ENCODE assay signal across 18 cellular contexts in genomic region chr11:134657631-134658030, GRCh38.
DNase-seq lines count a peak whose midpoint lies in the region; ATAC-seq and TF ChIP-seq lines count a peak whose summit lies in the region.
"Had no signal": no experiment of that assay in that cellular context is flagged by ENCODE, and none has a peak within 500 bp of the region (broad histone marks: within the 10 kb centered on the region; RNA-seq: fewer than 3 reads in every experiment).

No MANE protein-coding gene starts in this region.

- H3K36me3 ChIP-seq in lung (ENCODE audit: control insufficient read depth in 2 of 2, insufficient read depth in 2 of 2, low read length in 2 of 2), result no peaks in the 10 kb centered on the region
- H3K36me3 ChIP-seq in sigmoid colon, result no peaks in the 10 kb centered on the region
- H3K36me3 ChIP-seq in endodermal cell (ENCODE audit: control insufficient read depth, insufficient read depth, low read length), result no peaks in the 10 kb centered on the region
- H3K36me3 ChIP-seq in left ventricle myocardium inferior, result no peaks in the 10 kb centered on the region
- H3K36me3 ChIP-seq: BE2C, HAP-1 had no signal

- no peaks in the 10 kb centered on the region for H3K36me3 Mint-ChIP-seq in endodermal cell (ENCODE audit: low read depth)

- TF ChIP-seq EP300 in sigmoid colon (IDR thresholded peaks at IDR 0.05), result no peak

- H3K27me3 ChIP-seq in lung (ENCODE audit: control insufficient read depth, insufficient read depth) (peaks cover 3% of the 10 kb centered on the region), sigmoid colon (peaks cover 0 to 15% (median 0%) of the 10 kb centered on the region in 3 donors), endodermal cell (ENCODE audit: control insufficient read depth, insufficient read depth, low read length, poor library complexity, severe bottlenecking) (no peaks in the 10 kb centered on the region), left ventricle myocardium inferior (ENCODE audit: low read depth) (peaks cover 62% of the 10 kb centered on the region)
- H3K27me3 ChIP-seq: BE2C had no signal

- H3K9me3 ChIP-seq in lung (ENCODE audit: control insufficient read depth in 2 of 2, insufficient read depth in 1 of 2, low read length in 1 of 2) (peaks cover 0 to 2% of the 10 kb centered on the region in 2 donors), sigmoid colon (no peaks in the 10 kb centered on the region), endodermal cell (ENCODE audit: control insufficient read depth, low read length) (peaks cover 21% of the 10 kb centered on the region), left ventricle myocardium inferior (replicated peaks) (no peaks in the 10 kb centered on the region)
- H3K9me3 ChIP-seq: BE2C, HAP-1 had no signal

- no peak overlapping the region for H3K9ac ChIP-seq in endodermal cell (ENCODE audit: extremely low read depth, low read length, poor library complexity, severe bottlenecking)

- no peak overlapping the region for H3K27ac Mint-ChIP-seq in endodermal cell
- H3K27ac Mint-ChIP-seq: CD4-positive, alpha-beta T cell had no signal

- H3K27ac ChIP-seq in lung (ENCODE audit: low read depth in 1 of 2, low read length in 1 of 2), result no peak overlapping the region
- H3K27ac ChIP-seq in sigmoid colon, result no peak overlapping the region
- H3K27ac ChIP-seq in endodermal cell (ENCODE audit: low read depth, low read length), result no peak overlapping the region
- H3K27ac ChIP-seq in left ventricle myocardium inferior (replicated peaks), result no peak overlapping the region
- H3K27ac ChIP-seq: HL-60 had no signal

- WGBS in lung, 2 donors, result 77 to 82% methylated on average over 6 of the region's 6 CpGs
- 53 to 74% methylated on average over 6 of the region's 6 CpGs for WGBS in sigmoid colon, 2 donors
- 94 to 100% methylated on average over 1 to 2 of the region's 6 CpGs for WGBS in endodermal cell (ENCODE audit: insufficient coverage in 1 of 2, insufficient read length in 1 of 2), 2 experiments

- H3K27me3 Mint-ChIP-seq in endodermal cell (ENCODE audit: insufficient read depth), result peaks cover 10% of the 10 kb centered on the region

- peak; percentile 32 for DNase-seq in activated CD8-positive, alpha-beta memory T cell treated with anti-CD3 and anti-CD28 coated beads for 24 hours
- no peak for DNase-seq in activated CD8-positive, alpha-beta memory T cell treated with anti-CD3 and anti-CD28 coated beads, Interleukin-2, amount 50 U/mL, for 4 hours
- peak; percentile 13 for DNase-seq in activated CD8-positive, alpha-beta memory T cell treated with anti-CD3 and anti-CD28 coated beads, Interleukin-2, amount 50 U/mL, for 48 hours
- DNase-seq in lung (ENCODE audit: low spot score), result peak; percentile 16
- DNase-seq in sigmoid colon, result peak; percentile 27
- no peak for DNase-seq in endodermal cell
- DNase-seq in NCI-H1417 treated with DMSO at 0.1 percent for 48 hours (lab: John Stamatoyannopoulos, UW), result no peak
- DNase-seq in left ventricle myocardium inferior, result no peak
- DNase-seq: 8988T; BE2C; CD4-positive, alpha-beta T cell; NCI-H1930; NCI-H2171; NCI-H446 treated with DMSO at 0.1 percent for 48 hours; NCI-H748 treated with DMSO at 0.1 percent for 48 hours; OCI-M1 had no signal

- peaks cover 19% of the 10 kb centered on the region for H3K9me3 Mint-ChIP-seq in endodermal cell
- H3K9me3 Mint-ChIP-seq: CD4-positive, alpha-beta T cell had no signal

- ATAC-seq in lung (ENCODE audit: insufficient read depth, low FRiP score), result no peak

- H3K4me3 ChIP-seq in lung, result no peak overlapping the region
- H3K4me3 ChIP-seq in sigmoid colon, result no peak overlapping the region
- no peak overlapping the region for H3K4me3 ChIP-seq in endodermal cell (ENCODE audit: low read length)
- H3K4me3 ChIP-seq in left ventricle myocardium inferior, result no peak overlapping the region
- H3K4me3 ChIP-seq: HAP-1 had no signal

- no peak overlapping the region for H3K4me3 Mint-ChIP-seq in endodermal cell
- H3K4me3 Mint-ChIP-seq: CD4-positive, alpha-beta T cell had no signal

- TF ChIP-seq POLR2A in sigmoid colon (IDR thresholded peaks at IDR 0.05), result no peak

- intact Hi-C loops in sigmoid colon (cut with DNase I), result no loop called here
- intact Hi-C loops in left ventricle myocardium inferior (cut with micrococcal nuclease), result no loop called here

- no peak for TF ChIP-seq CTCF in lung (IDR thresholded peaks at IDR 0.05; ENCODE audit: control extremely low read depth, extremely low read depth)
- TF ChIP-seq CTCF in sigmoid colon (IDR thresholded peaks at IDR 0.05), result no peak
- no peak for TF ChIP-seq CTCF in endodermal cell (conservative IDR thresholded peaks at IDR 0.05)
- no peak for TF ChIP-seq CTCF in left ventricle myocardium inferior (IDR thresholded peaks at IDR 0.05; ENCODE audit: borderline replicate concordance)

- no peaks in the 10 kb centered on the region for H3K4me1 Mint-ChIP-seq in endodermal cell

- H3K4me1 ChIP-seq in lung (ENCODE audit: control insufficient read depth in 2 of 2, insufficient read depth in 2 of 2, low read length in 2 of 2) (no peaks in the 10 kb centered on the region), sigmoid colon (no peaks in the 10 kb centered on the region), endodermal cell (ENCODE audit: control insufficient read depth, insufficient read depth, low read length) (no peaks in the 10 kb centered on the region), left ventricle myocardium inferior (no peaks in the 10 kb centered on the region)
- H3K4me1 ChIP-seq: BE2C, HAP-1 had no signal

Comparison
In these comparisons a context has a peak if more than half of its experiments do, and no peak if none do; other contexts are left out.
1. DNase-seq: peak in activated CD8-positive, alpha-beta memory T cell treated with anti-CD3 and anti-CD28 coated beads for 24 hours (single experiment), activated CD8-positive, alpha-beta memory T cell treated with anti-CD3 and anti-CD28 coated beads, Interleukin-2, amount 50 U/mL, for 48 hours (single experiment), lung (single experiment) and sigmoid colon (single experiment); none in activated CD8-positive, alpha-beta memory T cell treated with anti-CD3 and anti-CD28 coated beads, Interleukin-2, amount 50 U/mL, for 4 hours (single experiment), endodermal cell (single experiment), NCI-H1417 treated with DMSO at 0.1 percent for 48 hours (single experiment) and left ventricle myocardium inferior (single experiment).